Comparison of ENCODE assay signal across 16 cellular contexts in genomic region chr16:47236716-47237115, GRCh38.
DNase-seq lines count a peak whose midpoint lies in the region; ATAC-seq and TF ChIP-seq lines count a peak whose summit lies in the region.
"Had no signal": no experiment of that assay in that cellular context is flagged by ENCODE, and none has a peak within 500 bp of the region (broad histone marks: within the 10 kb centered on the region; RNA-seq: fewer than 3 reads in every experiment).

No MANE protein-coding gene starts in this region.

- H3K27me3 ChIP-seq in A673 (replicated peaks; ENCODE audit: insufficient read depth, low read depth, low read length, poor library complexity) (no peaks in the 10 kb centered on the region), H9 (ENCODE audit: insufficient read depth, low read length) (no peaks in the 10 kb centered on the region), endodermal cell (ENCODE audit: control insufficient read depth, insufficient read depth, low read length, poor library complexity, severe bottlenecking) (no peaks in the 10 kb centered on the region)
- H3K27me3 ChIP-seq: BLaER1 treated with 17β-estradiol and CSF1 and Interleukin-3, amounts not matched to agents 10 nM and 100 nM had no signal

- BruUV-seq in A673 (replicated peaks; lab: Mats Ljungman, UMichigan): no TSS peak

- H3K9me3 ChIP-seq in A673 (ENCODE audit: low read depth, low read length, poor library complexity, severe bottlenecking) (no peaks in the 10 kb centered on the region), H9 (ENCODE audit: control insufficient read depth, low read depth, low read length) (no peaks in the 10 kb centered on the region), endodermal cell (ENCODE audit: control insufficient read depth, low read length) (no peaks in the 10 kb centered on the region)
- H3K9me3 ChIP-seq: BLaER1 treated with 17β-estradiol and CSF1 and Interleukin-3, amounts not matched to agents 10 nM and 100 nM had no signal

- H2BK120ac ChIP-seq in H9 (ENCODE audit: low read depth, low read length, poor library complexity, severe bottlenecking): no peak overlapping the region

- H3K79me2 ChIP-seq in H9 (ENCODE audit: insufficient read depth, low read length): no peaks in the 10 kb centered on the region

- no peaks in the 10 kb centered on the region for H3K23me2 ChIP-seq in H9 (ENCODE audit: insufficient read length, low read depth, low read length, poor library complexity, severe bottlenecking)

- no peaks in the 10 kb centered on the region for H3K36me3 ChIP-seq in A673 (ENCODE audit: insufficient read depth, low read length, poor library complexity, severe bottlenecking)
- no peaks in the 10 kb centered on the region for H3K36me3 ChIP-seq in endodermal cell (ENCODE audit: control insufficient read depth, insufficient read depth, low read length)

- H4K5ac ChIP-seq in H9 (ENCODE audit: insufficient read length, low read depth, low read length): no peak overlapping the region

- H3K9me3 Mint-ChIP-seq in H9 (no peaks in the 10 kb centered on the region), endodermal cell (no peaks in the 10 kb centered on the region)
- H3K9me3 Mint-ChIP-seq: HFFc6 had no signal

- CTCF ChIA-PET in A673 (lab: Charles Lee): no interaction called here

- H3K27ac ChIP-seq in A673 (ENCODE audit: low read depth, low read length, poor library complexity, severe bottlenecking): no peak overlapping the region
- H3K27ac ChIP-seq in H9 (ENCODE audit: insufficient read length, low read depth, low read length): no peak overlapping the region
- H3K27ac ChIP-seq in endodermal cell (ENCODE audit: low read depth, low read length): no peak overlapping the region
- H3K27ac ChIP-seq: BLaER1 treated with 17β-estradiol and CSF1 and Interleukin-3, amounts not matched to agents 10 nM and 100 nM; HL-60 had no signal

- H3K18ac ChIP-seq in H9 (ENCODE audit: insufficient read length, low read depth, low read length): no peak overlapping the region

- H2BK20ac ChIP-seq in H9 (ENCODE audit: low read depth, low read length, poor library complexity, severe bottlenecking): no peak overlapping the region

- H3K27me3 Mint-ChIP-seq in H9 (ENCODE audit: low read depth): no peaks in the 10 kb centered on the region
- H3K27me3 Mint-ChIP-seq in endodermal cell (ENCODE audit: insufficient read depth): no peaks in the 10 kb centered on the region
- H3K27me3 Mint-ChIP-seq: CD4-positive, CD25-positive, alpha-beta regulatory T cell had no signal

- H3K4me3 ChIP-seq in A673 (ENCODE audit: low read depth, low read length, poor library complexity, severe bottlenecking) (no peak overlapping the region), endodermal cell (ENCODE audit: low read length) (no peak overlapping the region)
- H3K4me3 ChIP-seq: BLaER1 treated with 17β-estradiol and CSF1 and Interleukin-3, amounts not matched to agents 10 nM and 100 nM; GM12878 had no signal

- H3T11ph ChIP-seq in H9 (ENCODE audit: low read length): no peak overlapping the region

- no peak overlapping the region for H3K9ac ChIP-seq in H9 (ENCODE audit: extremely low read depth, insufficient read length, low read length)
- no peak overlapping the region for H3K9ac ChIP-seq in endodermal cell (ENCODE audit: extremely low read depth, low read length, poor library complexity, severe bottlenecking)
- H3K9ac ChIP-seq: BLaER1 treated with 17β-estradiol and CSF1 and Interleukin-3, amounts not matched to agents 10 nM and 100 nM had no signal

- H3K27ac Mint-ChIP-seq in H9 (no peak overlapping the region; a peak in 1 of 7 replicates), endodermal cell (no peak overlapping the region)
- H3K27ac Mint-ChIP-seq: CD4-positive, CD25-positive, alpha-beta regulatory T cell; HFFc6 had no signal

- no peak overlapping the region for H4K8ac ChIP-seq in H9 (replicated peaks; ENCODE audit: insufficient read length, low read depth, low read length)

- TF ChIP-seq CTCF in A673 (conservative IDR thresholded peaks at IDR 0.05; ENCODE audit: low read depth, low read length) (no peak), H9 (conservative IDR thresholded peaks at IDR 0.05) (no peak), endodermal cell (conservative IDR thresholded peaks at IDR 0.05) (no peak)

- no peak overlapping the region for H3K4me2 ChIP-seq in H9 (ENCODE audit: insufficient read depth, insufficient read length, low read length)
- H3K4me2 ChIP-seq: BLaER1 treated with 17β-estradiol and CSF1 and Interleukin-3, amounts not matched to agents 10 nM and 100 nM had no signal

- DNase-seq in A673 (ENCODE audit: low spot score) (peak; percentile 1), H9 (peak; percentile 35), endodermal cell (peak; percentile 76), iPS-NIHi7 (ENCODE audit: extremely low spot score) (peak; percentile 28), T-helper 2 cell (no peak)
- no peak for DNase-seq in activated naive CD4-positive, alpha-beta T cell treated with Interleukin-2 at 50 U/mL for 16 hours
- DNase-seq: 8988T; ACHN; CD4-positive, CD25-positive, alpha-beta regulatory T cell; GOT3; HCEC 1CT; HFFc6 had no signal

- peaks cover 0 to 4% (median 0%) of the 10 kb centered on the region in 3 experiments; a peak in 1 of 7 replicates for H3K36me3 Mint-ChIP-seq in H9 (ENCODE audit: insufficient read depth in 1 of 3, low read depth in 3 of 3)
- H3K36me3 Mint-ChIP-seq in endodermal cell (ENCODE audit: low read depth): peaks cover 21% of the 10 kb centered on the region

- H2BK12ac ChIP-seq in H9 (ENCODE audit: insufficient read length, low read depth, low read length): no peak overlapping the region

- intact Hi-C loops in A673 (cut with micrococcal nuclease; ENCODE audit: unreplicated experiment): no loop called here

- H3K4me3 Mint-ChIP-seq in H9 (no peak overlapping the region), endodermal cell (no peak overlapping the region)
- H3K4me3 Mint-ChIP-seq: CD4-positive, CD25-positive, alpha-beta regulatory T cell; HFFc6 had no signal

- H3K14ac ChIP-seq in H9 (ENCODE audit: insufficient read depth, low read length): no peak overlapping the region

- no peak overlapping the region for H3K56ac ChIP-seq in H9 (ENCODE audit: insufficient read length, low read depth, low read length)

- POLR2A ChIA-PET in A673 (lab: Charles Lee; ENCODE audit: low non-redundant PET): no interaction called here

- no CpG with 5 or more reads among the region's 6 CpGs for WGBS in H9 (ENCODE audit: extremely low coverage, insufficient read length, low lambda C conversion rate)
- 80 to 92% methylated on average over 1 to 6 of the region's 6 CpGs for whole genome bisulfite sequencing in endodermal cell (ENCODE audit: insufficient coverage in 1 of 2, insufficient read length in 1 of 2), 2 experiments

- no peak overlapping the region for H3K23ac ChIP-seq in H9 (ENCODE audit: insufficient read length, low read depth, low read length)

- H3K4me1 ChIP-seq in A673 (ENCODE audit: insufficient read depth, low read length, poor library complexity, severe bottlenecking) (no peaks in the 10 kb centered on the region), H9 (ENCODE audit: insufficient read depth, low read length) (no peaks in the 10 kb centered on the region), endodermal cell (ENCODE audit: control insufficient read depth, insufficient read depth, low read length) (no peaks in the 10 kb centered on the region)
- H3K4me1 ChIP-seq: BLaER1 treated with 17β-estradiol and CSF1 and Interleukin-3, amounts not matched to agents 10 nM and 100 nM had no signal

- no peaks in the 10 kb centered on the region for H4K20me1 ChIP-seq in H9 (ENCODE audit: control insufficient read depth, insufficient read depth, insufficient read length)
- H4K20me1 ChIP-seq: BLaER1 treated with 17β-estradiol and CSF1 and Interleukin-3, amounts not matched to agents 10 nM and 100 nM had no signal

- no peak for ATAC-seq in GM18519 (IDR thresholded peaks at IDR 0.05; ENCODE audit: low FRiP score, unreplicated experiment)
- ATAC-seq: GM12878 had no signal

- no peak overlapping the region for H2BK15ac ChIP-seq in H9 (ENCODE audit: low read depth, low read length)

- no peak overlapping the region for H2AFZ ChIP-seq in H9 (ENCODE audit: low read length)

- no peaks in the 10 kb centered on the region for H3K79me1 ChIP-seq in H9 (ENCODE audit: insufficient read depth, low read depth, low read length, poor library complexity, severe bottlenecking)

- no peak overlapping the region for H3K4ac ChIP-seq in H9 (ENCODE audit: low read depth, low read length)

- no peak overlapping the region for H2BK5ac ChIP-seq in H9 (ENCODE audit: insufficient read length, low read length)

- no peak overlapping the region for H2AK5ac ChIP-seq in H9 (ENCODE audit: insufficient read length, low read length)

- no peak overlapping the region for H4K91ac ChIP-seq in H9 (ENCODE audit: insufficient read length, low read depth, low read length)

- H3K4me1 Mint-ChIP-seq in H9 (peaks cover 5 to 6% of the 10 kb centered on the region in 2 experiments), endodermal cell (peaks cover 7% of the 10 kb centered on the region)

Comparison
In these comparisons a context has a peak if more than half of its experiments do, and no peak if none do; other contexts are left out.
1. DNase-seq: peak in A673 (single experiment), H9 (single experiment), endodermal cell (single experiment) and iPS-NIHi7 (single experiment); none in activated naive CD4-positive, alpha-beta T cell treated with Interleukin-2 at 50 U/mL for 16 hours (single experiment) and T-helper 2 cell (0 of 5).